In genomic region chr1:22808846-22809501, GRCh38 we compare ENCODE assay signal across 10 cellular contexts.
DNase-seq lines count a peak whose midpoint lies in the region; ATAC-seq, FAIRE-seq and TF ChIP-seq lines count a peak whose summit lies in the region.
"Had no signal": no experiment of that assay in that cellular context is flagged by ENCODE, and none has a peak within 500 bp of the region (broad histone marks: within the 10 kb centered on the region; RNA-seq: fewer than 3 reads in every experiment).

No MANE protein-coding gene starts in this region.

- H3K9ac ChIP-seq in kidney (ENCODE audit: low read length in 2 of 2), result no peak overlapping the region

- no peak for TF ChIP-seq POLR2A in testis (IDR thresholded peaks at IDR 0.05)

- no peaks in the 10 kb centered on the region for H3K36me3 Mint-ChIP-seq in activated CD4-positive, alpha-beta memory T cell treated with anti-CD3 and anti-CD28 coated beads for 36 hours
- no peaks in the 10 kb centered on the region for H3K36me3 Mint-ChIP-seq in T-helper 2 cell treated with Interferon-gamma antibody and Interleukin-4, amounts not matched to agents 5 μg/mL and 100 μg/mL, for 36 hours (ENCODE audit: low read depth)

- H3K27me3 Mint-ChIP-seq in activated CD4-positive, alpha-beta memory T cell treated with anti-CD3 and anti-CD28 coated beads for 36 hours, result peaks cover 2% of the 10 kb centered on the region
- H3K27me3 Mint-ChIP-seq in T-helper 2 cell treated with Interferon-gamma antibody and Interleukin-4, amounts not matched to agents 5 μg/mL and 100 μg/mL, for 36 hours (ENCODE audit: low read depth), result no peaks in the 10 kb centered on the region

- POLR2A ChIA-PET in activated CD4-positive, alpha-beta memory T cell treated with anti-CD3 and anti-CD28 coated beads for 36 hours (lab: Charles Lee), result no interaction called here

- H3K4me3 ChIP-seq in MG63, result no peak overlapping the region
- H3K4me3 ChIP-seq in kidney (ENCODE audit: low read length in 2 of 2), result no peak overlapping the region
- no peak overlapping the region for H3K4me3 ChIP-seq in testis
- H3K4me3 ChIP-seq in small intestine (ENCODE audit: low read depth in 1 of 2, low read length in 2 of 2), result no peak overlapping the region

- H3K9me3 ChIP-seq in MG63 (no peaks in the 10 kb centered on the region), kidney (ENCODE audit: control insufficient read depth in 1 of 2, low read length in 2 of 2) (no peaks in the 10 kb centered on the region), testis (no peaks in the 10 kb centered on the region), small intestine (ENCODE audit: control insufficient read depth, low read depth) (no peaks in the 10 kb centered on the region)

- H3K27me3 ChIP-seq in MG63 (no peaks in the 10 kb centered on the region), testis (no peaks in the 10 kb centered on the region), small intestine (ENCODE audit: control insufficient read depth in 2 of 2, insufficient read depth in 2 of 2, low read length in 2 of 2) (no peaks in the 10 kb centered on the region)

- no peaks in the 10 kb centered on the region for H3K4me1 Mint-ChIP-seq in activated CD4-positive, alpha-beta memory T cell treated with anti-CD3 and anti-CD28 coated beads for 36 hours (ENCODE audit: low read depth)
- no peaks in the 10 kb centered on the region for H3K4me1 Mint-ChIP-seq in T-helper 2 cell treated with Interferon-gamma antibody and Interleukin-4, amounts not matched to agents 5 μg/mL and 100 μg/mL, for 36 hours (ENCODE audit: low read depth)

- no peak overlapping the region for H3K27ac Mint-ChIP-seq in activated CD4-positive, alpha-beta memory T cell treated with anti-CD3 and anti-CD28 coated beads for 36 hours
- no peak overlapping the region for H3K27ac Mint-ChIP-seq in T-helper 2 cell treated with Interferon-gamma antibody and Interleukin-4, amounts not matched to agents 5 μg/mL and 100 μg/mL, for 36 hours
- H3K27ac Mint-ChIP-seq: activated T-cell treated with anti-CD3 and anti-CD28 coated beads, Interleukin-2, amount 50 U/mL, for 24 hours had no signal

- ATAC-seq in HG03175 (IDR thresholded peaks at IDR 0.05; ENCODE audit: unreplicated experiment), result no peak
- ATAC-seq: Panc1 had no signal

- intact Hi-C loops in kidney (cut with DNase I) (no loop called here), testis (cut with DNase I; ENCODE audit: low total_unique reads) (no loop called here)
- intact Hi-C loops in activated CD4-positive, alpha-beta memory T cell treated with anti-CD3 and anti-CD28 coated beads for 36 hours (cut with micrococcal nuclease), result no loop called here

- WGBS in testis, 2 donors, result 52 to 73% methylated on average over 5 to 12 of the region's 12 CpGs
- WGBS in small intestine, 3 donors, result 62 to 83% (median 78%) methylated on average over 12 of the region's 12 CpGs

- no peak overlapping the region for H3K4me3 Mint-ChIP-seq in activated CD4-positive, alpha-beta memory T cell treated with anti-CD3 and anti-CD28 coated beads for 36 hours
- H3K4me3 Mint-ChIP-seq in T-helper 2 cell treated with Interferon-gamma antibody and Interleukin-4, amounts not matched to agents 5 μg/mL and 100 μg/mL, for 36 hours, result no peak overlapping the region
- H3K4me3 Mint-ChIP-seq: activated T-cell treated with anti-CD3 and anti-CD28 coated beads, Interleukin-2, amount 50 U/mL, for 24 hours had no signal

- CTCF ChIA-PET in activated CD4-positive, alpha-beta memory T cell treated with anti-CD3 and anti-CD28 coated beads for 36 hours (lab: Charles Lee), result interaction anchor here (0.9 kb wide), 1 partner anchor 53 kb away, joined by 3 read pairs; no protein-coding TSS in a partner anchor

- H3K36me3 ChIP-seq in MG63 (no peaks in the 10 kb centered on the region; the same call in 1 of the 2 replicates), kidney (ENCODE audit: control insufficient read depth in 1 of 2, insufficient read depth in 2 of 2, low read length in 2 of 2) (no peaks in the 10 kb centered on the region), testis (ENCODE audit: low read depth, missing control alignments) (no peaks in the 10 kb centered on the region), small intestine (ENCODE audit: control insufficient read depth in 2 of 2, insufficient read depth in 2 of 2, low read length in 2 of 2) (no peaks in the 10 kb centered on the region)

- H3K9me3 Mint-ChIP-seq in activated CD4-positive, alpha-beta memory T cell treated with anti-CD3 and anti-CD28 coated beads for 36 hours, result no peaks in the 10 kb centered on the region
- no peaks in the 10 kb centered on the region for H3K9me3 Mint-ChIP-seq in T-helper 2 cell treated with Interferon-gamma antibody and Interleukin-4, amounts not matched to agents 5 μg/mL and 100 μg/mL, for 36 hours
- H3K9me3 Mint-ChIP-seq: activated T-cell treated with anti-CD3 and anti-CD28 coated beads, Interleukin-2, amount 50 U/mL, for 24 hours had no signal

- H3K4me1 ChIP-seq in kidney (ENCODE audit: control insufficient read depth in 1 of 2, insufficient read depth in 1 of 2, low read depth in 1 of 2, low read length in 2 of 2) (no peaks in the 10 kb centered on the region), testis (peaks cover 13% of the 10 kb centered on the region), small intestine (ENCODE audit: control insufficient read depth in 2 of 2, insufficient read depth in 1 of 2, low read depth in 1 of 2, low read length in 1 of 2) (no peaks in the 10 kb centered on the region)

- TF ChIP-seq CTCF in kidney (IDR thresholded peaks at IDR 0.05; ENCODE audit: borderline replicate concordance, extremely low read depth, insufficient read depth) (no peak), testis (IDR thresholded peaks at IDR 0.05) (no peak)

- DNase-seq in MG63 (peak; percentile 97), caudate nucleus (lab: John Stamatoyannopoulos, UW) (peak in 52 of 61 donors; percentile 6 to 73 (median 40)), kidney (peak; percentile 3), testis (peak; percentile 29), small intestine (no peak)
- no peak for DNase-seq in activated CD4-positive, alpha-beta memory T cell treated with anti-CD3 and anti-CD28 coated beads for 36 hours
- no peak for DNase-seq in T-helper 2 cell treated with Interferon-gamma antibody and Interleukin-4, amounts not matched to agents 5 μg/mL and 100 μg/mL, for 36 hours (ENCODE audit: low spot score)
- DNase-seq: activated T-cell treated with anti-CD3 and anti-CD28 coated beads, Interleukin-2, amount 50 U/mL, for 24 hours had no signal

- H3K27ac ChIP-seq in caudate nucleus (ENCODE audit: low read depth, low read length) (peak overlapping the region; percentile 85), kidney (ENCODE audit: low read depth in 2 of 2, low read length in 2 of 2) (no peak overlapping the region), testis (no peak overlapping the region), small intestine (ENCODE audit: low read depth in 1 of 2, low read length in 1 of 2) (no peak overlapping the region)

- FAIRE-seq in kidney (lab: Jason Lieb, UNC), result no peak
- no peak for FAIRE-seq in small intestine (lab: Jason Lieb, UNC)

Comparison
In these comparisons a context has a peak if more than half of its experiments do, and no peak if none do; other contexts are left out.
1. DNase-seq: peak in MG63 (single experiment), caudate nucleus (52 of 61), kidney (single experiment) and testis (single experiment); none in activated CD4-positive, alpha-beta memory T cell treated with anti-CD3 and anti-CD28 coated beads for 36 hours (single experiment), small intestine (single experiment) and T-helper 2 cell treated with Interferon-gamma antibody and Interleukin-4, amounts not matched to agents 5 μg/mL and 100 μg/mL, for 36 hours (single experiment).